1 cellular context compared by ENCODE assay signal in the genomic region with DNA sequence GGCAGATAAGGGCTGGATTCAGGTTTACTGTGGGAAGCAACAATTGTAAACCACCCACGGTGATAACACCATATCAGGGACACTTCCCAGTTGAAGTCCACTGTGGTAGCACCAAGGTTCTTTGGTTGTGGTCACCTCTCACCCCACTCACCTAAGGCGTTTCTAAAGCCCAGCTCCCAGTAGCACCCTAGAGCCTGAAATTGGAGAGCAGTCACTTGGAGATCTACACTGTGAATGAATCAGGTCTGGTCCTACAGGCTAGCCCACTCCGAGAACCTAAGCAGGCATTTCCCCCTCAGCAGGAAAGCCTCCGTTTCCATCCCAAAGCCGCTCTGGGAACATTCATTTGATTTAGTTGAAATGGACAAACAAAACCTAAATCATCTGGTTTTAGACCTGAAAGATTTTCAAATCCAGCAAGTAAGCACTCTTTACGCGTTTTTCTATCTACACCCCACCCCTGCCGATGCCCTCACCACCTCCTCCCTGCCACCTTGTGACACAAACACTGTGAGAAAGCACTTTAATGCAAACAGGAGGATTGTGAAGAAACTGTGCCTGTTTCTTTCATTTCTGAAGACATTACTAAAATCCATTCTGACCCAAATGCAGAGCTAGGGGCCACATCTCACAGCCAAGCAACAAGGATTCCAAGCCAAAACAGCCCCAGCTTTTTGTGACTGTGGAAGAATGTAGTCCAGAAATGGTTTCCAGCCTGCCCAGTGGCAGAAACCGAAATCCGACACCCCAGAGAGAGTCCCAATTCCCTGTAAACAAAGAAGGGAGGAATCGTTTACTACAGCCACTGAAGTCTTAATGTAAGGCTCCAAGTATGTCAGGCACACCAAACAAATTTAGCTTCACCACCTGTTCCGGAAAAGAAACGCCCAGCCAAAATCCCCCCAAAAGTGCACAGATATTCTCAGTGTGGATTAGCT.
TF ChIP-seq lines count a peak whose summit lies in the region.

No MANE protein-coding gene starts in this region.

TF ChIP-seq in A549, 52 proteins besides CTCF, POLR2A, EP300 and RAD21 (continued from another document):
- TF ChIP-seq, protein P1, sequence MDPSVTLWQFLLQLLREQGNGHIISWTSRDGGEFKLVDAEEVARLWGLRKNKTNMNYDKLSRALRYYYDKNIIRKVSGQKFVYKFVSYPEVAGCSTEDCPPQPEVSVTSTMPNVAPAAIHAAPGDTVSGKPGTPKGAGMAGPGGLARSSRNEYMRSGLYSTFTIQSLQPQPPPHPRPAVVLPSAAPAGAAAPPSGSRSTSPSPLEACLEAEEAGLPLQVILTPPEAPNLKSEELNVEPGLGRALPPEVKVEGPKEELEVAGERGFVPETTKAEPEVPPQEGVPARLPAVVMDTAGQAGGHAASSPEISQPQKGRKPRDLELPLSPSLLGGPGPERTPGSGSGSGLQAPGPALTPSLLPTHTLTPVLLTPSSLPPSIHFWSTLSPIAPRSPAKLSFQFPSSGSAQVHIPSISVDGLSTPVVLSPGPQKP (IDR thresholded peaks at IDR 0.05; ENCODE audit: low read depth, low read length), result no peak
- no peak for TF ChIP-seq CHD2 (IDR thresholded peaks at IDR 0.05; ENCODE audit: low read length, partially characterized antibody)
- TF ChIP-seq ZC3H11A (IDR thresholded peaks at IDR 0.05), result no peak
- 0 out of 2 replicates have a peak, but pooled peaks have one; percentile 58 for TF ChIP-seq CBX8 (IDR thresholded peaks at IDR 0.05)
